ENCODE assay signal across 10 cellular contexts in genomic region chr3:183260167-183260904, GRCh38. TPM values are rescaled to one million over a fixed set of nuclear protein-coding genes. Genes with fewer than 3 reads are reported as not detected.
DNase-seq lines count a peak whose midpoint lies in the region; ATAC-seq and TF ChIP-seq lines count a peak whose summit lies in the region.
"Had no signal": no experiment of that assay in that cellular context is flagged by ENCODE, and none has a peak within 500 bp of the region (broad histone marks: within the 10 kb centered on the region; RNA-seq: fewer than 3 reads in every experiment).

No MANE protein-coding gene starts in this region.

- H3K27me3 ChIP-seq in left lung, result no peaks in the 10 kb centered on the region
- no peaks in the 10 kb centered on the region for H3K27me3 ChIP-seq in suprapubic skin
- H3K27me3 ChIP-seq: MG63, uterus had no signal

- TF ChIP-seq CTCF in left lung (IDR thresholded peaks at IDR 0.05), result no peak
- TF ChIP-seq CTCF in suprapubic skin (IDR thresholded peaks at IDR 0.05), result no peak

- intact Hi-C loops in left lung (cut with DNase I), result no loop called here

- 52% methylated on average over 7 of the region's 7 CpGs for WGBS in suprapubic skin

- H3K27ac ChIP-seq in caudate nucleus (ENCODE audit: low read depth, low read length), result peak overlapping the region; percentile 65
- peak overlapping the region; percentile 40 to 88 for H3K27ac ChIP-seq in left lung
- peak overlapping the region; percentile 32 for H3K27ac ChIP-seq in suprapubic skin
- H3K27ac ChIP-seq: uterus had no signal

- no peak for TF ChIP-seq EP300 in suprapubic skin (IDR thresholded peaks at IDR 0.05)

- DNase-seq in NAMALWA (ENCODE audit: low spot score) (peak; percentile 70), caudate nucleus (lab: John Stamatoyannopoulos, UW) (no peak), left lung (no peak), suprapubic skin (ENCODE audit: low spot score in 2 of 2) (no peak), NCI-H128 (lab: John Stamatoyannopoulos, UW; ENCODE audit: unreplicated experiment) (no peak), kidney glomerular epithelial cell (lab: John Stamatoyannopoulos, UW) (no peak), A172 (ENCODE audit: low spot score) (no peak)
- DNase-seq: cortex of kidney, MG63, uterus had no signal

- no peaks in the 10 kb centered on the region for H3K9me3 ChIP-seq in left lung
- H3K9me3 ChIP-seq in suprapubic skin, result no peaks in the 10 kb centered on the region
- H3K9me3 ChIP-seq: MG63, uterus had no signal

- H3K4me3 ChIP-seq in left lung, result no peak overlapping the region
- H3K4me3 ChIP-seq in suprapubic skin, result no peak overlapping the region
- H3K4me3 ChIP-seq: MG63, uterus had no signal

- H3K4me1 ChIP-seq in left lung, result peaks cover 18 to 93% of the 10 kb centered on the region in 2 donors
- peaks cover 40% of the 10 kb centered on the region for H3K4me1 ChIP-seq in suprapubic skin
- H3K4me1 ChIP-seq: uterus had no signal

- no peaks in the 10 kb centered on the region for H3K36me3 ChIP-seq in left lung
- no peaks in the 10 kb centered on the region for H3K36me3 ChIP-seq in suprapubic skin
- H3K36me3 ChIP-seq: MG63, uterus had no signal

- no peak for TF ChIP-seq POLR2A in suprapubic skin (IDR thresholded peaks at IDR 0.05)

- peak; percentile 63 for ATAC-seq in left lung

RNA-seq across cellular contexts. Expression of gene B3GNT5, which starts 7.3 kb away (rescaled TPM):
- total RNA-seq in left lung (10 to 100 TPM; 21.7 to 45.2 TPM), suprapubic skin (10 to 100 TPM; 14.6 to 30.8 (median 27.5) TPM)
- total RNA-seq in A172 (2014; rRNA removed; shearing (Covaris generic)), result 15.8 and 18.0 TPM in 2 replicates
